In genomic region chr5:90602681-90603080, GRCh38 we compare ENCODE assay signal across 22 cellular contexts.
DNase-seq lines count a peak whose midpoint lies in the region; ATAC-seq lines count a peak whose summit lies in the region.
"Had no signal": no experiment of that assay in that cellular context is flagged by ENCODE, and none has a peak within 500 bp of the region (broad histone marks: within the 10 kb centered on the region; RNA-seq: fewer than 3 reads in every experiment).

No MANE protein-coding gene starts in this region.

- ATAC-seq in GM18520 (IDR thresholded peaks at IDR 0.05; ENCODE audit: unreplicated experiment) (peak; percentile 68), GM19468 (IDR thresholded peaks at IDR 0.05; ENCODE audit: extremely low read depth, unreplicated experiment) (peak; percentile 51), HG02763 (IDR thresholded peaks at IDR 0.05; ENCODE audit: unreplicated experiment) (peak; percentile 58), HG03432 (IDR thresholded peaks at IDR 0.05; ENCODE audit: unreplicated experiment) (peak; percentile 67)
- ATAC-seq: left lung, right lobe of liver had no signal

- DNase-seq in central memory CD4-positive, alpha-beta T cell: no peak
- no peak for DNase-seq in NCI-H526 treated with DMSO at 0.1 percent for 48 hours (lab: John Stamatoyannopoulos, UW)
- DNase-seq in NCI-H446 treated with DMSO at 0.1 percent for 48 hours (lab: John Stamatoyannopoulos, UW): no peak
- no peak for DNase-seq in globus pallidus (ENCODE audit: low spot score)
- DNase-seq: activated CD4-positive, alpha-beta T cell treated with anti-CD3 and anti-CD28 coated beads, Interleukin-2, amount 50 U/mL, for 48 hours; activated naive CD4-positive, alpha-beta T cell treated with anti-CD3 and anti-CD28 coated beads, Interleukin-2, amount 10 ng/mL, durations not matched to agents 7 days and 5 days; CD4-positive, alpha-beta memory T cell; H9; KBM-7; left lung; MG63; naive B cell; NCI-H1436; NCI-H446; right lobe of liver; stimulated activated CD4-positive, alpha-beta T cell treated with anti-CD3 and anti-CD28 coated beads, Interleukin-12 subunit alpha, Interleukin-12 subunit beta, amount 100 ng/mL, for 4 hours; stimulated activated CD4-positive, alpha-beta T cell treated with anti-CD3 and anti-CD28 coated beads, Interleukin-4, amount 100 ng/mL, for 1 hour; upper lobe of left lung had no signal
